ENCODE assay signal across 18 cellular contexts in genomic region chr9:66938289-66938688, GRCh38. TPM values are rescaled to one million over a fixed set of nuclear protein-coding genes. Genes with fewer than 3 reads are reported as not detected.
"Had no signal": no experiment of that assay in that cellular context is flagged by ENCODE, and none has a peak within 500 bp of the region (broad histone marks: within the 10 kb centered on the region; RNA-seq: fewer than 3 reads in every experiment).

No MANE protein-coding gene starts in this region.

RNA-seq across cellular contexts. Expression of gene SPATA31A3, which starts 54.1 kb away (rescaled TPM):
- total RNA-seq: naive thymus-derived CD8-positive, alpha-beta T cell; natural killer cell treated with Interleukin-12 subunit alpha and Interleukin-12 subunit beta and Interleukin-15 and Interleukin-18, amount 100 ng/mL, for 72 hours; occipital lobe; osteoblast; ovary; progenitor cell of endocrine pancreas; psoas muscle; right atrium auricular region; sciatic nerve; smooth muscle cell; spleen; temporal lobe; thoracic aorta; thyroid gland; tibial nerve; upper lobe of right lung; urinary bladder; uterus had no signal
- polyA plus RNA-seq: naive thymus-derived CD8-positive, alpha-beta T cell; ovary; psoas muscle; smooth muscle cell; spleen; urinary bladder had no signal
